Comparison of ENCODE assay signal across 8 cellular contexts in genomic region chr20:51800132-51800721, GRCh38. TPM values are rescaled to one million over a fixed set of nuclear protein-coding genes. Genes with fewer than 3 reads are reported as not detected.
DNase-seq lines count a peak whose midpoint lies in the region; ATAC-seq and TF ChIP-seq lines count a peak whose summit lies in the region.

No MANE protein-coding gene starts in this region.

- no peaks in the 10 kb centered on the region for H3K4me1 Mint-ChIP-seq in activated T-helper 17 cell treated with anti-CD3 and anti-CD28 coated beads, Interleukin-2, amount 50 U/mL, for 72 hours

- peak overlapping the region; percentile 19 for H3K4me3 ChIP-seq in HEK293 (ENCODE audit: low read depth, low read length)
- H3K4me3 ChIP-seq in fibroblast of villous mesenchyme (ENCODE audit: low read depth, low read length) = peak overlapping the region; percentile 59
- no peak overlapping the region for H3K4me3 ChIP-seq in ovary
- H3K4me3 ChIP-seq in tibial nerve = peak overlapping the region in 3 of 4 donors; percentile 21 to 46 (median 29)
- no peak overlapping the region for H3K4me3 ChIP-seq in SJCRH30

- no peak for TF ChIP-seq EP300 in ovary (IDR thresholded peaks at IDR 0.05)
- no peak for TF ChIP-seq EP300 in tibial nerve (IDR thresholded peaks at IDR 0.05)

- no peak overlapping the region for H3K27ac Mint-ChIP-seq in activated T-helper 17 cell treated with anti-CD3 and anti-CD28 coated beads, Interleukin-2, amount 50 U/mL, for 72 hours

- intact Hi-C loops in ovary (cut with DNase I) = loop anchor here in 1 of 4 donors (10.0 kb wide), 1 partner anchor 285 kb away; no protein-coding TSS in a partner anchor

- no peaks in the 10 kb centered on the region for H3K36me3 Mint-ChIP-seq in activated T-helper 17 cell treated with anti-CD3 and anti-CD28 coated beads, Interleukin-2, amount 50 U/mL, for 72 hours (ENCODE audit: low read depth)

- peak; percentile 56 for ATAC-seq in activated T-helper 17 cell treated with anti-CD3 and anti-CD28 coated beads, Interleukin-2, amount 50 U/mL, for 72 hours (replicated peaks)

- 1 to 3% (median 1%) methylated on average over 30 to 31 of the region's 31 CpGs for WGBS in ovary, 3 donors
- 1 to 2% methylated on average over 12 to 31 of the region's 31 CpGs for WGBS in tibial nerve, 2 donors

- H3K9me3 ChIP-seq in HEK293 (ENCODE audit: control insufficient read depth, insufficient read depth, low read depth, low read length) (no peaks in the 10 kb centered on the region), ovary (no peaks in the 10 kb centered on the region), tibial nerve (no peaks in the 10 kb centered on the region), SJCRH30 (replicated peaks) (no peaks in the 10 kb centered on the region)

- peaks cover 22% of the 10 kb centered on the region for H3K4me1 ChIP-seq in HEK293 (ENCODE audit: control insufficient read depth, insufficient read depth, low read length)
- H3K4me1 ChIP-seq in ovary (ENCODE audit: insufficient read depth) = peaks cover 5% of the 10 kb centered on the region
- H3K4me1 ChIP-seq in tibial nerve = peaks cover 0 to 26% (median 13%) of the 10 kb centered on the region in 4 donors
- no peaks in the 10 kb centered on the region for H3K4me1 ChIP-seq in SJCRH30

- POLR2A ChIA-PET in HEK293 (lab: Yijun Ruan, JAX) = interaction anchor here (0.8 kb wide), 1 partner anchor 33 kb away, joined by 3 read pairs; no protein-coding TSS in a partner anchor

- no peaks in the 10 kb centered on the region for H3K9me3 Mint-ChIP-seq in activated T-helper 17 cell treated with anti-CD3 and anti-CD28 coated beads, Interleukin-2, amount 50 U/mL, for 72 hours

- DNase-seq in AG20443 (ENCODE audit: low spot score) (peak; percentile 79), NOMO-1 treated with dmso at 0.1 percent for 144 hours (lab: John Stamatoyannopoulos, UW; ENCODE audit: unreplicated experiment) (peak; percentile 14), fibroblast of villous mesenchyme (ENCODE audit: low read depth) (peak; percentile 35), ovary (peak; percentile 13 to 67 (median 40)), tibial nerve (ENCODE audit: low spot score in 2 of 2) (peak in 1 of 2 donors; percentile 16), SJCRH30 (no peak)

- peak overlapping the region; percentile 22; the same call in 1 of the 2 replicates for H3K27ac ChIP-seq in HEK293 (ENCODE audit: extremely low read depth, low read depth, low read length)
- H3K27ac ChIP-seq in ovary = no peak overlapping the region
- no peak overlapping the region for H3K27ac ChIP-seq in tibial nerve
- H3K27ac ChIP-seq in SJCRH30 = no peak overlapping the region

- TF ChIP-seq CTCF in HEK293 (tag by site-specific recombination; IDR thresholded peaks at IDR 0.05) (peak; percentile 87), fibroblast of villous mesenchyme (IDR thresholded peaks at IDR 0.05; ENCODE audit: insufficient read depth, low read depth, low read length) (peak; percentile 88), ovary (IDR thresholded peaks at IDR 0.05) (peak in 1 of 3 donors; percentile 19), tibial nerve (IDR thresholded peaks at IDR 0.05) (peak; percentile 59 to 66 (median 64))

- H3K27me3 Mint-ChIP-seq in activated T-helper 17 cell treated with anti-CD3 and anti-CD28 coated beads, Interleukin-2, amount 50 U/mL, for 72 hours = peaks cover 46% of the 10 kb centered on the region

- TF ChIP-seq POLR2A in ovary (IDR thresholded peaks at IDR 0.05) (no peak), tibial nerve (IDR thresholded peaks at IDR 0.05) (no peak)

- no peaks in the 10 kb centered on the region for H3K36me3 ChIP-seq in HEK293 (ENCODE audit: control insufficient read depth in 2 of 2, insufficient read depth in 1 of 2, low read length in 2 of 2)
- H3K36me3 ChIP-seq in ovary = no peaks in the 10 kb centered on the region
- no peaks in the 10 kb centered on the region for H3K36me3 ChIP-seq in tibial nerve
- no peaks in the 10 kb centered on the region for H3K36me3 ChIP-seq in SJCRH30

- CTCF ChIA-PET in HEK293 (lab: Yijun Ruan, JAX) = interaction anchor here (0.5 to 1.9 kb wide), 23 partner anchors 9 to 485 kb away, joined by 3 to 10 read pairs (median 3); no protein-coding TSS in a partner anchor

- H3K4me3 Mint-ChIP-seq in activated T-helper 17 cell treated with anti-CD3 and anti-CD28 coated beads, Interleukin-2, amount 50 U/mL, for 72 hours = peak overlapping the region; percentile 37

- H3K27me3 ChIP-seq in ovary = no peaks in the 10 kb centered on the region
- H3K27me3 ChIP-seq in tibial nerve = peaks cover 0 to 54% of the 10 kb centered on the region in 2 donors
- H3K27me3 ChIP-seq in SJCRH30 = peaks cover 13% of the 10 kb centered on the region; the same call in 1 of the 2 replicates

TF ChIP-seq in HEK293, 187 proteins besides CTCF, POLR2A, EP300 and RAD21 (continues in another document):
- TF ChIP-seq PRDM1 (tag by site-specific recombination; IDR thresholded peaks at IDR 0.05) = no peak
- peak; percentile 16; the same call in 1 of the 2 replicates for TF ChIP-seq ZNF341 (tag by site-specific recombination; IDR thresholded peaks at IDR 0.05; ENCODE audit: low read depth)
- peak; percentile 100 for TF ChIP-seq ZSCAN16 (tag by site-specific recombination; IDR thresholded peaks at IDR 0.05)
- no peak for TF ChIP-seq ZNF558 (tag by site-specific recombination; IDR thresholded peaks at IDR 0.05)
- no peak for TF ChIP-seq ZNF843 (tag by site-specific recombination; IDR thresholded peaks at IDR 0.05)
- TF ChIP-seq AEBP2 (tag by site-specific recombination; IDR thresholded peaks at IDR 0.05; ENCODE audit: borderline replicate concordance) = no peak
- no peak for TF ChIP-seq ZFP41 (tag by site-specific recombination; IDR thresholded peaks at IDR 0.05; ENCODE audit: borderline replicate concordance)
- peak; percentile 15; the same call in 1 of the 2 replicates for TF ChIP-seq KLF7 (tag by site-specific recombination; IDR thresholded peaks at IDR 0.05; ENCODE audit: borderline replicate concordance)
- no peak for TF ChIP-seq ZNF658 (tag by site-specific recombination; IDR thresholded peaks at IDR 0.05)
- TF ChIP-seq ZNF654 (tag by site-specific recombination; IDR thresholded peaks at IDR 0.05; ENCODE audit: low read depth) = peak; percentile 55
- TF ChIP-seq OVOL3 (tag by site-specific recombination; IDR thresholded peaks at IDR 0.05) = no peak
- TF ChIP-seq ZEB2 (tag by site-specific recombination; IDR thresholded peaks at IDR 0.05) = peak; percentile 83
- TF ChIP-seq ZFP37 (tag by site-specific recombination; IDR thresholded peaks at IDR 0.05) = no peak
- no peak for TF ChIP-seq YY2 (tag by site-specific recombination; IDR thresholded peaks at IDR 0.05)
- TF ChIP-seq ZNF23 (tag by site-specific recombination; IDR thresholded peaks at IDR 0.05; ENCODE audit: borderline replicate concordance) = no peak
- peak; percentile 26; the same call in 1 of the 2 replicates for TF ChIP-seq GLIS1 (tag by site-specific recombination; IDR thresholded peaks at IDR 0.05)
- no peak for TF ChIP-seq ZNF214 (tag by site-specific recombination; IDR thresholded peaks at IDR 0.05; ENCODE audit: borderline replicate concordance)
- TF ChIP-seq ZNF362 (tag by site-specific recombination; IDR thresholded peaks at IDR 0.05) = no peak
- no peak for TF ChIP-seq ZBTB7A (tag by site-specific recombination; IDR thresholded peaks at IDR 0.05; ENCODE audit: low read depth)
- TF ChIP-seq REPIN1 (tag by site-specific recombination; IDR thresholded peaks at IDR 0.05; ENCODE audit: low read depth) = no peak
- peak; percentile 59; the same call in 1 of the 2 replicates for TF ChIP-seq KLF8 (tag by site-specific recombination; IDR thresholded peaks at IDR 0.05)
- no peak for TF ChIP-seq ZNF19 (tag by site-specific recombination; IDR thresholded peaks at IDR 0.05; ENCODE audit: low read depth)
- TF ChIP-seq ZNF24 (tag by site-specific recombination; IDR thresholded peaks at IDR 0.05) = no peak
- no peak for TF ChIP-seq FEZF1 (tag by site-specific recombination; IDR thresholded peaks at IDR 0.05)
- peak; percentile 60; the same call in 1 of the 2 replicates for TF ChIP-seq KLF16 (tag by site-specific recombination; IDR thresholded peaks at IDR 0.05)
- TF ChIP-seq KLF9 (tag by site-specific recombination; IDR thresholded peaks at IDR 0.05; ENCODE audit: low read depth) = peak; percentile 72

RNA-seq across cellular contexts. Expression of gene SALL4, which starts 2.1 kb away (rescaled TPM):
- under 1 TPM; 0.04 to 0.50 TPM for total RNA-seq in activated T-helper 17 cell treated with anti-CD3 and anti-CD28 coated beads, Interleukin-2, amount 50 U/mL, for 72 hours
- total RNA-seq in fibroblast of villous mesenchyme (0.43 and 0.97 TPM in 2 replicates), ovary (under 1 TPM in 4 of 7 donors, not detected in 3; 0.27 to 0.57 (median 0.32) TPM), tibial nerve (1 to 10 TPM in 1 of 4 donors, under 1 TPM in 3; 0.39 to 1.2 (median 0.54) TPM)
- under 1 TPM; 0.03 to 0.15 TPM for polyA plus RNA-seq in ovary
- total RNA-seq in SJCRH30 (2014; rRNA removed; shearing (Covaris generic)) = not detected in 2 replicates

RNA-seq across cellular contexts. Expression of gene ATP9A, which starts 32.0 kb away (rescaled TPM):
- total RNA-seq in activated T-helper 17 cell treated with anti-CD3 and anti-CD28 coated beads, Interleukin-2, amount 50 U/mL, for 72 hours = 1 to 10 TPM; 1.7 to 2.2 TPM
- total RNA-seq in fibroblast of villous mesenchyme = 6.9 and 9.3 TPM in 2 replicates
- 10 to 100 TPM; 20.0 to 44.6 (median 34.9) TPM for total RNA-seq in ovary
- 10 to 100 TPM; 12.9 to 27.8 TPM for polyA plus RNA-seq in ovary
- total RNA-seq in tibial nerve = 10 to 100 TPM; 36.1 to 47.4 (median 38.1) TPM
- total RNA-seq in SJCRH30 (2014; rRNA removed; shearing (Covaris generic)) = 0.20 TPM in 1 of 2 replicates, not detected in the other

Comparison
In these comparisons a context has a peak if more than half of its experiments do, and no peak if none do; other contexts are left out.
1. DNase-seq: peak in AG20443 (single experiment), NOMO-1 treated with dmso at 0.1 percent for 144 hours (single experiment), fibroblast of villous mesenchyme (single experiment) and ovary (5 of 5); none in SJCRH30 (0 of 2).
2. H3K4me3 ChIP-seq: peak in HEK293 (single experiment), fibroblast of villous mesenchyme (single experiment) and tibial nerve (3 of 4); none in ovary (single experiment) and SJCRH30 (single experiment).